Comparison of ENCODE assay signal across 21 cellular contexts in genomic region chr19:34225659-34226015, GRCh38. TPM values are rescaled to one million over a fixed set of nuclear protein-coding genes. Genes with fewer than 3 reads are reported as not detected.
DNase-seq lines count a peak whose midpoint lies in the region; ATAC-seq and TF ChIP-seq lines count a peak whose summit lies in the region.
"Had no signal": no experiment of that assay in that cellular context is flagged by ENCODE, and none has a peak within 500 bp of the region (broad histone marks: within the 10 kb centered on the region; RNA-seq: fewer than 3 reads in every experiment).

No MANE protein-coding gene starts in this region.

- no peak overlapping the region for H3K9ac ChIP-seq in iPS-20b (ENCODE audit: low read depth, low read length)

- H3K27ac ChIP-seq in CD4-positive, CD25-positive, alpha-beta regulatory T cell (ENCODE audit: insufficient read depth, low read length, poor library complexity, severe bottlenecking) = peak overlapping the region; percentile 55
- no peak overlapping the region for H3K27ac ChIP-seq in iPS-20b (ENCODE audit: low read length)
- H3K27ac ChIP-seq: stomach, vagina had no signal

- peaks cover 56% of the 10 kb centered on the region for H3K36me3 Mint-ChIP-seq in CD4-positive, CD25-positive, alpha-beta regulatory T cell
- peaks cover 68% of the 10 kb centered on the region for H3K36me3 Mint-ChIP-seq in HFFc6 (ENCODE audit: low read depth)
- H3K36me3 Mint-ChIP-seq in activated naive CD8-positive, alpha-beta T cell treated with anti-CD3 and anti-CD28 coated beads for 36 hours = peaks cover 65% of the 10 kb centered on the region

- no peak for DNase-seq in CD4-positive, CD25-positive, alpha-beta regulatory T cell
- DNase-seq in HFFc6 = no peak
- DNase-seq in activated naive CD8-positive, alpha-beta T cell treated with anti-CD3 and anti-CD28 coated beads for 36 hours = no peak
- no peak for DNase-seq in erythroblast (lab: John Stamatoyannopoulos, UW)
- no peak for DNase-seq in middle frontal gyrus (ENCODE audit: extremely low spot score, low spot score)
- DNase-seq: activated CD8-positive, alpha-beta memory T cell treated with anti-CD3 and anti-CD28 coated beads for 24 hours; C1 segment of cervical spinal cord; cerebellar nuclear complex; glutamatergic neuron; KG1; kidney; midbrain; NCI-H1417; NCI-H226; NK-92 treated with Interleukin-12 subunit alpha and Interleukin-12 subunit beta, amount 100 ng/mL, for 24 hours; SIG-M5; stomach had no signal

- H3K27ac Mint-ChIP-seq in CD4-positive, CD25-positive, alpha-beta regulatory T cell = peak overlapping the region in 2 of 3 donors; percentile 51 to 53
- H3K27ac Mint-ChIP-seq in HFFc6 = peak overlapping the region; percentile 46
- peak overlapping the region; percentile 64 for H3K27ac Mint-ChIP-seq in activated naive CD8-positive, alpha-beta T cell treated with anti-CD3 and anti-CD28 coated beads for 36 hours

- H3K9me3 Mint-ChIP-seq in CD4-positive, CD25-positive, alpha-beta regulatory T cell = no peaks in the 10 kb centered on the region
- no peaks in the 10 kb centered on the region for H3K9me3 Mint-ChIP-seq in HFFc6
- H3K9me3 Mint-ChIP-seq in activated naive CD8-positive, alpha-beta T cell treated with anti-CD3 and anti-CD28 coated beads for 36 hours = no peaks in the 10 kb centered on the region

- ATAC-seq in CD4-positive, CD25-positive, alpha-beta regulatory T cell (ENCODE audit: low read depth in 2 of 2) = no peak
- no peak for ATAC-seq in GM19023 (IDR thresholded peaks at IDR 0.05; ENCODE audit: unreplicated experiment)

- H3K4me3 Mint-ChIP-seq in CD4-positive, CD25-positive, alpha-beta regulatory T cell = peak overlapping the region in 2 of 4 donors; percentile 17 to 21
- no peak overlapping the region for H3K4me3 Mint-ChIP-seq in HFFc6
- no peak overlapping the region for H3K4me3 Mint-ChIP-seq in activated naive CD8-positive, alpha-beta T cell treated with anti-CD3 and anti-CD28 coated beads for 36 hours

- no peak for TF ChIP-seq POLR2A in erythroblast (IDR thresholded peaks at IDR 0.05; ENCODE audit: low read length)

- H3K36me3 ChIP-seq in CD4-positive, CD25-positive, alpha-beta regulatory T cell (ENCODE audit: control insufficient read depth, insufficient read depth, low read length) = peaks cover 85% of the 10 kb centered on the region
- peaks cover 99% of the 10 kb centered on the region for H3K36me3 ChIP-seq in iPS-20b (ENCODE audit: insufficient read depth, low read depth, low read length)

- peaks cover 24% of the 10 kb centered on the region for H3K4me1 ChIP-seq in CD4-positive, CD25-positive, alpha-beta regulatory T cell (ENCODE audit: control insufficient read depth, insufficient read depth, low read length, poor library complexity, severe bottlenecking)
- peaks cover 20% of the 10 kb centered on the region for H3K4me1 ChIP-seq in iPS-20b (ENCODE audit: insufficient read depth, low read length)
- H3K4me1 ChIP-seq: vagina had no signal

- H3K27me3 Mint-ChIP-seq in CD4-positive, CD25-positive, alpha-beta regulatory T cell = no peaks in the 10 kb centered on the region
- H3K27me3 Mint-ChIP-seq in HFFc6 (ENCODE audit: insufficient read depth) = peaks cover 2% of the 10 kb centered on the region; the same call in 1 of the 2 replicates
- H3K27me3 Mint-ChIP-seq in activated naive CD8-positive, alpha-beta T cell treated with anti-CD3 and anti-CD28 coated beads for 36 hours = no peaks in the 10 kb centered on the region

- no peaks in the 10 kb centered on the region for H3K9me3 ChIP-seq in CD4-positive, CD25-positive, alpha-beta regulatory T cell (ENCODE audit: control insufficient read depth in 2 of 2, low read length in 2 of 2)
- no peaks in the 10 kb centered on the region for H3K9me3 ChIP-seq in iPS-20b (ENCODE audit: insufficient read depth, low read depth, low read length)
- H3K9me3 ChIP-seq: stomach, vagina had no signal

- peak overlapping the region; percentile 8 for H3K4me3 ChIP-seq in CD4-positive, CD25-positive, alpha-beta regulatory T cell (ENCODE audit: low read depth, low read length)
- H3K4me3 ChIP-seq in iPS-20b (ENCODE audit: low read length) = 0 out of 2 replicates have a peak overlapping the region, but pooled peaks have one; percentile 14
- H3K4me3 ChIP-seq: skin epidermis, stomach, vagina had no signal

- no peak for TF ChIP-seq CTCF in HFFc6 (IDR thresholded peaks at IDR 0.05)

- H3K27me3 ChIP-seq in CD4-positive, CD25-positive, alpha-beta regulatory T cell (ENCODE audit: control insufficient read depth, insufficient read depth, low read length) = no peaks in the 10 kb centered on the region
- H3K27me3 ChIP-seq in iPS-20b (ENCODE audit: insufficient read depth, low read length) = no peaks in the 10 kb centered on the region
- H3K27me3 ChIP-seq: stomach, vagina had no signal

- H3K4me1 Mint-ChIP-seq in CD4-positive, CD25-positive, alpha-beta regulatory T cell = peaks cover 18 to 40% (median 36%) of the 10 kb centered on the region in 4 donors
- H3K4me1 Mint-ChIP-seq in HFFc6 (ENCODE audit: low read depth) = peaks cover 68% of the 10 kb centered on the region
- peaks cover 43% of the 10 kb centered on the region for H3K4me1 Mint-ChIP-seq in activated naive CD8-positive, alpha-beta T cell treated with anti-CD3 and anti-CD28 coated beads for 36 hours

RNA-seq across cellular contexts. Expression of gene GARRE1, which starts 28.7 kb away (rescaled TPM):
- 47.4 TPM for total RNA-seq in CD4-positive, CD25-positive, alpha-beta regulatory T cell
- polyA plus RNA-seq in CD4-positive, CD25-positive, alpha-beta regulatory T cell = 1 to 10 TPM; 3.2 to 6.6 (median 4.5) TPM
- 10 to 100 TPM; 16.2 to 26.0 (median 22.7) TPM for total RNA-seq in HFFc6 (2021; fragmentation: NEBNext Ultra II Directional; extraction: Animal tissue kit (Norgen Biotek cat#: 25700))
- total RNA-seq in activated naive CD8-positive, alpha-beta T cell treated with anti-CD3 and anti-CD28 coated beads for 36 hours = 1 to 10 TPM; 7.5 to 9.7 TPM

RNA-seq across cellular contexts. Expression of gene LSM14A, which starts 53.3 kb away (rescaled TPM):
- 162 TPM for total RNA-seq in CD4-positive, CD25-positive, alpha-beta regulatory T cell
- 100 to 1,000 TPM; 133 to 175 (median 147) TPM for polyA plus RNA-seq in CD4-positive, CD25-positive, alpha-beta regulatory T cell
- total RNA-seq in HFFc6 (2021; fragmentation: NEBNext Ultra II Directional; extraction: Animal tissue kit (Norgen Biotek cat#: 25700)) = 10 to 100 TPM; 66.5 to 92.9 (median 87.0) TPM
- 100 to 1,000 TPM; 102 to 118 TPM for total RNA-seq in activated naive CD8-positive, alpha-beta T cell treated with anti-CD3 and anti-CD28 coated beads for 36 hours
